Comparison of ENCODE assay signal across 8 cellular contexts in the genomic region with DNA sequence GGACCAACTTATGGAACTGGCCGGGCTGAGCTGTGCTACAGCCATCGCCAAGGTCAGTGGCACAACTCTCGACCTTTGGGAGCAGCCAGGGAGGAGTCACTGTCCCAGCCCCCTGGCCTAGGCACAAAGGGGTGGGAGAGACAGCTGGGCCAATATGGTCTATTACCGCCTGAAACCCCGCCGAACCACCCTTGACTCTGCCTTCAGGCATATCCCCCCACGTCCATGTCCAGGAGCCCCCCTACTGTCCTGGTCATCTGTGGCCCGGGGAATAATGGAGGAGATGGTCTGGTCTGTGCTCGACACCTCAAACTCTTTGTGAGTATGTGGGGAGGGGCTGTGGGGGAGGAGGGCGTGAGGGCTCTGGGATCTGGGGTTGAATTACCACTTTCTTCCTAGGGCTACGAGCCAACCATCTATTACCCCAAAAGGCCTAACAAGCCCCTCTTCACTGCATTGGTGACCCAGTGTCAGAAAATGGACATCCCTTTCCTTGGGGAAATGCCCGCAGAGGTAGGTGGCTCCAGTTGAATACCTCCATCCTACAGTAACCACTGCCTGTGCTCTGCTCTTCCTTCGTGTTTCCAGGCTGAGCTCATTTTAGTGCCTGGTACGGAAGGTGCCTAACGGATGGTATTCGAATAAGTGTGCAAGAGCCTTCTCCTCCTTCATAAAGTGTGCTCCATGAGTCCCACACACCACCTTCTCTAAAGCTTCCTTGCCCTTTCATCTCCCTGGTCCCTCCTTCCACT. TPM values are rescaled to one million over a fixed set of nuclear protein-coding genes. Genes with fewer than 3 reads are reported as not detected.
DNase-seq lines count a peak whose midpoint lies in the region; ATAC-seq, FAIRE-seq and TF ChIP-seq lines count a peak whose summit lies in the region.

No MANE protein-coding gene starts in this region.

- CTCF ChIA-PET in GM12878 (lab: Yijun Ruan, JAX) = interaction anchor here (0.9 to 4.6 kb wide), 18 partner anchors 9 to 236 kb away, joined by 3 to 49 read pairs (median 5); a partner anchor contains a TSS

- H3K27ac Mint-ChIP-seq in activated naive CD4-positive, alpha-beta T cell treated with anti-CD3 and anti-CD28 coated beads, Interleukin-2, amount 50 U/mL, for 24 hours = peak overlapping the region; percentile 53

- peak overlapping the region; percentile 88 for H3K4me3 Mint-ChIP-seq in activated naive CD4-positive, alpha-beta T cell treated with anti-CD3 and anti-CD28 coated beads, Interleukin-2, amount 50 U/mL, for 24 hours

- H3K36me3 ChIP-seq in GM12878 (ENCODE audit: control insufficient read depth in 2 of 2, insufficient read depth in 2 of 2, low read length in 1 of 2) (peaks cover 19 to 25% of the 10 kb centered on the region in 2 experiments; a peak in 3 of 4 replicates), lower lobe of right lung (peaks cover 40% of the 10 kb centered on the region), urinary bladder (ENCODE audit: insufficient read depth) (no peaks in the 10 kb centered on the region)

- no peak for TF ChIP-seq EP300 in GM12878 (IDR thresholded peaks at IDR 0.05; ENCODE audit: borderline replicate concordance in 1 of 2, control insufficient read depth in 1 of 2, low read depth in 2 of 2, low read length in 2 of 2)

- DNase-seq in activated naive CD4-positive, alpha-beta T cell treated with Interleukin-2 at 50 U/mL for 16 hours = no peak
- DNase-seq in GM12878 (ENCODE audit: low read depth, low spot score) = no peak
- DNase-seq in lower lobe of right lung = no peak
- no peak for DNase-seq in effector CD8-positive, alpha-beta T cell (lab: John Stamatoyannopoulos, UW)
- DNase-seq in SHP77 (lab: John Stamatoyannopoulos, UW) = no peak

- H3K27me3 ChIP-seq in GM12878 (replicated peaks in 1 of 2; ENCODE audit: control insufficient read depth in 2 of 2, insufficient read depth in 2 of 2, low read length in 1 of 2) (no peaks in the 10 kb centered on the region), lower lobe of right lung (ENCODE audit: low read depth) (no peaks in the 10 kb centered on the region)

- SMC1A ChIA-PET in GM12878 (lab: Charles Lee; ENCODE audit: uncharacterized antibody, unreplicated experiment) = interaction anchor here (0.6 to 5.9 kb wide), 8 partner anchors 10 to 147 kb away, joined by 3 to 47 read pairs (median 5); a partner anchor contains a TSS

- H3K4me1 Mint-ChIP-seq in activated naive CD4-positive, alpha-beta T cell treated with anti-CD3 and anti-CD28 coated beads, Interleukin-2, amount 50 U/mL, for 24 hours = peaks cover 35% of the 10 kb centered on the region

- H3K36me3 Mint-ChIP-seq in activated naive CD4-positive, alpha-beta T cell treated with anti-CD3 and anti-CD28 coated beads, Interleukin-2, amount 50 U/mL, for 24 hours = peaks cover 13% of the 10 kb centered on the region

- in situ Hi-C loops in GM12878 (cut with MboI) = no loop called here

- no peaks in the 10 kb centered on the region for H3K27me3 Mint-ChIP-seq in activated naive CD4-positive, alpha-beta T cell treated with anti-CD3 and anti-CD28 coated beads, Interleukin-2, amount 50 U/mL, for 24 hours

- H3K9me3 ChIP-seq in GM12878 (replicated peaks; ENCODE audit: control insufficient read depth, insufficient read depth, low read length) (no peaks in the 10 kb centered on the region), lower lobe of right lung (no peaks in the 10 kb centered on the region)

- no peaks in the 10 kb centered on the region for H4K20me1 ChIP-seq in GM12878 (ENCODE audit: control insufficient read depth, insufficient read depth)

- TF ChIP-seq CTCF in GM12878 (IDR thresholded peaks at IDR 0.05 in 2 of 3, conservative IDR thresholded peaks at IDR 0.05 in 1 of 3; ENCODE audit: control insufficient read depth in 2 of 3, extremely low read depth in 1 of 3, insufficient read depth in 1 of 3, low read depth in 3 of 3, low read length in 3 of 3) (no peak), lower lobe of right lung (IDR thresholded peaks at IDR 0.05) (no peak)

- no peak overlapping the region; the same call in 1 of the 2 replicates for H2AFZ ChIP-seq in GM12878 (ENCODE audit: control insufficient read depth, low read depth, low read length)

- 17% methylated on average over 16 of the region's 16 CpGs for WGBS in GM12878 (ENCODE audit: insufficient coverage, insufficient replicate concordance, low lambda C conversion rate, missing lambda C conversion rate)
- WGBS in urinary bladder = 47% methylated on average over 16 of the region's 16 CpGs

- H3K79me2 ChIP-seq in GM12878 (ENCODE audit: control insufficient read depth, insufficient read depth, low read length) = peaks cover 9% of the 10 kb centered on the region

- FAIRE-seq in GM12878 (lab: Jason Lieb, UNC) = no peak

- peak overlapping the region; percentile 89 for H3K4me3 ChIP-seq in GM12878
- H3K4me3 ChIP-seq in lower lobe of right lung = peak overlapping the region; percentile 85
- peak overlapping the region; percentile 60 for H3K4me3 ChIP-seq in urinary bladder (ENCODE audit: low read depth, low read length)

- TSS peak; percentile 69 for BruUV-seq in GM12878 (replicated peaks; lab: Mats Ljungman, UMichigan)

- no peak for TF ChIP-seq RAD21 in GM12878 (IDR thresholded peaks at IDR 0.05; ENCODE audit: insufficient read depth, low read depth, low read length)

- peak overlapping the region; percentile 86 for H3K27ac ChIP-seq in GM12878 (ENCODE audit: control insufficient read depth, insufficient read depth)
- H3K27ac ChIP-seq in lower lobe of right lung = peak overlapping the region; percentile 83
- no peak overlapping the region for H3K27ac ChIP-seq in urinary bladder (ENCODE audit: low read depth)

- intact Hi-C loops in GM12878 (cut with micrococcal nuclease; ENCODE audit: unreplicated experiment) = no loop called here
- intact Hi-C loops in lower lobe of right lung (cut with DNase I) = no loop called here

- no peaks in the 10 kb centered on the region for H3K9me3 Mint-ChIP-seq in activated naive CD4-positive, alpha-beta T cell treated with anti-CD3 and anti-CD28 coated beads, Interleukin-2, amount 50 U/mL, for 24 hours

- peak overlapping the region; percentile 99 for H3K4me2 ChIP-seq in GM12878 (ENCODE audit: control insufficient read depth, insufficient read depth)

- no peak for TF ChIP-seq POLR2A in GM12878 (IDR thresholded peaks at IDR 0.05; ENCODE audit: low read depth, low read length)

- peaks cover 5% of the 10 kb centered on the region for H3K4me1 ChIP-seq in GM12878 (ENCODE audit: control insufficient read depth, insufficient read depth, low read length)
- H3K4me1 ChIP-seq in lower lobe of right lung = peaks cover 18% of the 10 kb centered on the region
- no peaks in the 10 kb centered on the region for H3K4me1 ChIP-seq in urinary bladder (ENCODE audit: insufficient read depth)

- RAD21 ChIA-PET in GM12878 (lab: Charles Lee; ENCODE audit: unreplicated experiment) = interaction anchor here (1.2 to 2.2 kb wide), 8 partner anchors 9 to 206 kb away, joined by 3 to 18 read pairs (median 10); a partner anchor contains a TSS

- POLR2A ChIA-PET in GM12878 (lab: Charles Lee) = interaction anchor here (1.4 to 3.1 kb wide), 7 partner anchors 9 to 309 kb away, joined by 3 to 39 read pairs (median 6); a partner anchor contains a TSS

- H3K9ac ChIP-seq in GM12878 (ENCODE audit: control insufficient read depth, insufficient read depth, low read length) = peak overlapping the region; percentile 79

- ATAC-seq in GM12878 (no peak; the same call in 2 of the 3 replicates), lower lobe of right lung (no peak), HG03571 (IDR thresholded peaks at IDR 0.05; ENCODE audit: unreplicated experiment) (no peak)

RNA-seq across cellular contexts. Expression of a gene that starts 0.8 kb away (rescaled TPM):
- 19.2 and 22.0 TPM in 2 replicates for total RNA-seq in GM12878 (2013; cell fraction: nucleolus; rRNA removed)
- total RNA-seq in GM12878 (2014; rRNA removed) = 85.1 and 90.3 TPM in 2 replicates
- total RNA-seq in GM12878 (2014; rRNA removed; fragmentation: Illumina TruSeq; extraction: Trizol) = 56.5 and 56.6 TPM in 2 replicates
- total RNA-seq in GM12878 (2021) = 77.0 and 77.9 TPM in 2 replicates
- polyA plus RNA-seq in GM12878 (2011; ENCODE audit: low read depth) = 17.5 TPM
- 15.4 and 17.8 TPM in 2 replicates for polyA plus RNA-seq in GM12878 (2011; rRNA removed)
- polyA plus RNA-seq in GM12878 (2011; cell fraction: cytosol; rRNA removed) = 32.5 and 32.7 TPM in 2 replicates
- 17.5 and 23.9 TPM in 2 replicates for polyA plus RNA-seq in GM12878 (2011; cell fraction: nucleus; rRNA removed)
- 37.5 and 46.4 TPM in 2 replicates for polyA plus RNA-seq in GM12878 (2012)
- polyA plus RNA-seq in GM12878 (2014; fragmentation: Illumina TruSeq; extraction: Trizol) = 58.6 and 72.4 TPM in 2 replicates
- 10 to 100 TPM; 18.1 to 65.1 TPM for polyA plus RNA-seq in GM12878 (2014; fragmentation: Nextera tagmentation; extraction: Ambion mirVana)
- 64.3 and 66.3 TPM in 2 replicates for polyA plus RNA-seq in GM12878 (2014; rRNA removed)
- 10 to 100 TPM; 84.2 to 93.3 TPM for polyA plus RNA-seq in GM12878 (2016; fragmentation: Nextera tagmentation; extraction: Ambion mirVana)
- polyA minus RNA-seq in GM12878 (2011; rRNA and poly(A)+ RNA removed) = 14.3 and 25.8 TPM in 2 replicates
- 8.3 and 11.0 TPM in 2 replicates for polyA minus RNA-seq in GM12878 (2011; cell fraction: cytosol; rRNA and poly(A)+ RNA removed)
- polyA minus RNA-seq in GM12878 (2011; cell fraction: nucleus; rRNA and poly(A)+ RNA removed) = 12.7 and 14.5 TPM in 2 replicates
- 62.2 TPM for total RNA-seq in lower lobe of right lung
- 27.3 TPM for total RNA-seq in urinary bladder
- polyA plus RNA-seq in urinary bladder = 84.1 TPM

RNA-seq across cellular contexts. Expression of a gene that starts 8.9 kb away (rescaled TPM):
- total RNA-seq in GM12878 (2013; cell fraction: nucleolus; rRNA removed) = 62.1 and 73.0 TPM in 2 replicates
- total RNA-seq in GM12878 (2014; rRNA removed) (33.5 and 35.5 TPM in 2 replicates), GM12878 (2014; rRNA removed; fragmentation: Illumina TruSeq; extraction: Trizol) (62.1 and 65.3 TPM in 2 replicates), GM12878 (2021) (53.2 and 60.7 TPM in 2 replicates), lower lobe of right lung (17.9 TPM), urinary bladder (6.1 TPM)
- polyA plus RNA-seq in GM12878 (2011; ENCODE audit: low read depth) = 44.4 TPM
- polyA plus RNA-seq in GM12878 (2011; rRNA removed) (50.0 and 55.9 TPM in 2 replicates), GM12878 (2014; fragmentation: Illumina TruSeq; extraction: Trizol) (89.3 and 95.9 TPM in 2 replicates), GM12878 (2014; fragmentation: Nextera tagmentation; extraction: Ambion mirVana) (10 to 100 TPM; 82.5 to 90.4 TPM), GM12878 (2014; rRNA removed) (49.6 and 49.9 TPM in 2 replicates), GM12878 (2016; fragmentation: Nextera tagmentation; extraction: Ambion mirVana) (100 to 1,000 TPM; 108 to 111 TPM), urinary bladder (24.5 TPM)
- 33.6 and 44.2 TPM in 2 replicates for polyA plus RNA-seq in GM12878 (2011; cell fraction: cytosol; rRNA removed)
- polyA plus RNA-seq in GM12878 (2011; cell fraction: nucleus; rRNA removed) = 49.9 and 57.1 TPM in 2 replicates
- 29.2 and 43.3 TPM in 2 replicates for polyA plus RNA-seq in GM12878 (2012)
- polyA minus RNA-seq in GM12878 (2011; rRNA and poly(A)+ RNA removed) = 55.6 and 71.4 TPM in 2 replicates
- 13.2 and 19.0 TPM in 2 replicates for polyA minus RNA-seq in GM12878 (2011; cell fraction: cytosol; rRNA and poly(A)+ RNA removed)
- polyA minus RNA-seq in GM12878 (2011; cell fraction: nucleus; rRNA and poly(A)+ RNA removed) = 40.1 and 73.7 TPM in 2 replicates

RNA-seq across cellular contexts. Expression of a gene that starts 12.8 kb away (rescaled TPM):
- total RNA-seq in GM12878 (2013; cell fraction: nucleolus; rRNA removed) = not detected in 2 replicates
- 4.5 and 4.6 TPM in 2 replicates for total RNA-seq in GM12878 (2014; rRNA removed)
- 2.1 and 2.9 TPM in 2 replicates for total RNA-seq in GM12878 (2014; rRNA removed; fragmentation: Illumina TruSeq; extraction: Trizol)
- total RNA-seq in GM12878 (2021) = 4.7 and 6.4 TPM in 2 replicates
- polyA plus RNA-seq in GM12878 (2011; ENCODE audit: low read depth) = 1.6 TPM
- not detected in 2 replicates for polyA plus RNA-seq in GM12878 (2011; rRNA removed)
- polyA plus RNA-seq in GM12878 (2011; cell fraction: cytosol; rRNA removed) = 0.05 TPM in 1 of 2 replicates, not detected in the other
- 0.13 and 0.16 TPM in 2 replicates for polyA plus RNA-seq in GM12878 (2011; cell fraction: nucleus; rRNA removed)
- polyA plus RNA-seq in GM12878 (2012) = 2.7 and 2.9 TPM in 2 replicates
- 1.4 and 4.0 TPM in 2 replicates for polyA plus RNA-seq in GM12878 (2014; fragmentation: Illumina TruSeq; extraction: Trizol)
- under 1 TPM; 0.05 TPM for polyA plus RNA-seq in GM12878 (2014; fragmentation: Nextera tagmentation; extraction: Ambion mirVana)
- polyA plus RNA-seq in GM12878 (2014; rRNA removed) = 3.7 and 4.2 TPM in 2 replicates
- polyA plus RNA-seq in GM12878 (2016; fragmentation: Nextera tagmentation; extraction: Ambion mirVana) = 1 to 10 TPM; 1.4 to 1.9 TPM
- not detected in 2 replicates for polyA minus RNA-seq in GM12878 (2011; rRNA and poly(A)+ RNA removed)
- polyA minus RNA-seq in GM12878 (2011; cell fraction: cytosol; rRNA and poly(A)+ RNA removed) = not detected in 2 replicates
- polyA minus RNA-seq in GM12878 (2011; cell fraction: nucleus; rRNA and poly(A)+ RNA removed) = not detected in 2 replicates
- not detected for total RNA-seq in lower lobe of right lung
- not detected for total RNA-seq in urinary bladder
- polyA plus RNA-seq in urinary bladder = 0.09 TPM

RNA-seq across cellular contexts. Expression of a gene that starts 20.0 kb away (rescaled TPM):
- 18.5 and 21.9 TPM in 2 replicates for total RNA-seq in GM12878 (2013; cell fraction: nucleolus; rRNA removed)
- total RNA-seq in GM12878 (2014; rRNA removed) (7.6 and 8.9 TPM in 2 replicates), GM12878 (2014; rRNA removed; fragmentation: Illumina TruSeq; extraction: Trizol) (5.1 and 6.4 TPM in 2 replicates), GM12878 (2021) (10.5 and 11.3 TPM in 2 replicates), lower lobe of right lung (1.7 TPM), urinary bladder (11.8 TPM)
- polyA plus RNA-seq in GM12878 (2011; ENCODE audit: low read depth) = 3.1 TPM
- polyA plus RNA-seq in GM12878 (2011; rRNA removed) (4.9 and 8.1 TPM in 2 replicates), GM12878 (2014; fragmentation: Illumina TruSeq; extraction: Trizol) (4.4 and 7.1 TPM in 2 replicates), GM12878 (2014; fragmentation: Nextera tagmentation; extraction: Ambion mirVana) (1 to 10 TPM; 1.1 to 1.2 TPM), GM12878 (2014; rRNA removed) (10.5 and 10.7 TPM in 2 replicates), GM12878 (2016; fragmentation: Nextera tagmentation; extraction: Ambion mirVana) (1 to 10 TPM; 8.9 to 9.4 TPM), urinary bladder (0.32 TPM)
- 5.4 and 7.0 TPM in 2 replicates for polyA plus RNA-seq in GM12878 (2011; cell fraction: cytosol; rRNA removed)
- 58.8 and 67.9 TPM in 2 replicates for polyA plus RNA-seq in GM12878 (2011; cell fraction: nucleus; rRNA removed)
- 5.4 and 7.3 TPM in 2 replicates for polyA plus RNA-seq in GM12878 (2012)
- polyA minus RNA-seq in GM12878 (2011; rRNA and poly(A)+ RNA removed) = 6.6 and 8.0 TPM in 2 replicates
- 2.7 and 2.9 TPM in 2 replicates for polyA minus RNA-seq in GM12878 (2011; cell fraction: cytosol; rRNA and poly(A)+ RNA removed)
- 7.0 and 9.4 TPM in 2 replicates for polyA minus RNA-seq in GM12878 (2011; cell fraction: nucleus; rRNA and poly(A)+ RNA removed)

RNA-seq across cellular contexts. Expression of a gene that starts 26.9 kb away (rescaled TPM):
- total RNA-seq in GM12878 (2013; cell fraction: nucleolus; rRNA removed) = not detected in 2 replicates
- total RNA-seq in GM12878 (2014; rRNA removed) (not detected in 2 replicates), GM12878 (2014; rRNA removed; fragmentation: Illumina TruSeq; extraction: Trizol) (not detected in 2 replicates), GM12878 (2021) (not detected in 2 replicates), lower lobe of right lung (0.21 TPM), urinary bladder (not detected)
- polyA plus RNA-seq in GM12878 (2011; ENCODE audit: low read depth) = not detected
- polyA plus RNA-seq in GM12878 (2011; rRNA removed) (not detected in 2 replicates), GM12878 (2014; fragmentation: Illumina TruSeq; extraction: Trizol) (not detected in 2 replicates), GM12878 (2014; fragmentation: Nextera tagmentation; extraction: Ambion mirVana) (not detected), GM12878 (2014; rRNA removed) (0.15 TPM in 1 of 2 replicates, not detected in the other), GM12878 (2016; fragmentation: Nextera tagmentation; extraction: Ambion mirVana) (under 1 TPM in 1 of 2 experiments, not detected in 1; 0.24 TPM), urinary bladder (4.0 TPM)
- 0.07 and 0.12 TPM in 2 replicates for polyA plus RNA-seq in GM12878 (2011; cell fraction: cytosol; rRNA removed)
- 0.79 and 1.1 TPM in 2 replicates for polyA plus RNA-seq in GM12878 (2011; cell fraction: nucleus; rRNA removed)
- polyA plus RNA-seq in GM12878 (2012) = 0.11 TPM in 1 of 2 replicates, not detected in the other
- not detected in 2 replicates for polyA minus RNA-seq in GM12878 (2011; rRNA and poly(A)+ RNA removed)
- not detected in 2 replicates for polyA minus RNA-seq in GM12878 (2011; cell fraction: cytosol; rRNA and poly(A)+ RNA removed)
- not detected in 2 replicates for polyA minus RNA-seq in GM12878 (2011; cell fraction: nucleus; rRNA and poly(A)+ RNA removed)
